ENCODE assay signal across 32 cellular contexts in genomic region chr20:61343934-61344333, GRCh38.
"Had no signal": no experiment of that assay in that cellular context is flagged by ENCODE, and none has a peak within 500 bp of the region (broad histone marks: within the 10 kb centered on the region; RNA-seq: fewer than 3 reads in every experiment).

No MANE protein-coding gene starts in this region.

- H3K36me3 Mint-ChIP-seq: activated CD4-positive, alpha-beta memory T cell treated with anti-CD3 and anti-CD28 coated beads for 36 hours; activated CD8-positive, alpha-beta memory T cell treated with anti-CD3 and anti-CD28 coated beads, Interleukin-2, amount 10 ng/mL, durations not matched to agents 7 days and 5 days; activated naive CD4-positive, alpha-beta T cell treated with anti-CD3 and anti-CD28 coated beads, Interleukin-2, amount 10 ng/mL, durations not matched to agents 7 days and 5 days; activated naive CD4-positive, alpha-beta T cell treated with anti-CD3 and anti-CD28 coated beads, Interleukin-2, amount 50 U/mL, for 72 hours; activated naive CD8-positive, alpha-beta T cell treated with anti-CD3 and anti-CD28 coated beads, Interleukin-2, amount 10 ng/mL, durations not matched to agents 7 days and 5 days had no signal

- H3K27me3 Mint-ChIP-seq: activated CD4-positive, alpha-beta T cell treated with anti-CD3 and anti-CD28 coated beads, Interleukin-2, amount 10 ng/mL, durations not matched to agents 24 days and 14 days; activated CD8-positive, alpha-beta memory T cell treated with anti-CD3 and anti-CD28 coated beads, Interleukin-2, amount 10 ng/mL, durations not matched to agents 7 days and 5 days; activated naive CD4-positive, alpha-beta T cell treated with anti-CD3 and anti-CD28 coated beads, Interleukin-2, amount 10 ng/mL, durations not matched to agents 7 days and 5 days; activated naive CD8-positive, alpha-beta T cell treated with anti-CD3 and anti-CD28 coated beads, Interleukin-2, amount 10 ng/mL, durations not matched to agents 7 days and 5 days; brain had no signal

- H3K27ac ChIP-seq: ascending aorta, breast epithelium, cardiac muscle cell, esophagus muscularis mucosa, foreskin keratinocyte, gastrocnemius medialis, heart right ventricle had no signal

- H3K9me3 Mint-ChIP-seq: activated CD4-positive, alpha-beta memory T cell treated with anti-CD3 and anti-CD28 coated beads for 36 hours; activated CD4-positive, alpha-beta T cell treated with anti-CD3 and anti-CD28 coated beads, Interleukin-2, amount 10 ng/mL, durations not matched to agents 24 days and 14 days; activated naive CD4-positive, alpha-beta T cell treated with anti-CD3 and anti-CD28 coated beads, Interleukin-2, amount 50 U/mL, for 72 hours; activated T-helper 1 cell treated with anti-CD3 and anti-CD28 coated beads, Interleukin-12 subunit alpha, Interleukin-12 subunit beta, Interleukin-2, Interleukin-4 antibody, amounts not matched to agents 30 ng/mL and 10 ng/mL and 1 ng/mL, durations not matched to agents 14 hours and 24 hours and 36 hours; activated T-helper 2 cell treated with anti-CD3 and anti-CD28 coated beads, Interferon-gamma antibody, Interleukin-2, Interleukin-4, amounts not matched to agents 10 μg/mL and 5 μg/mL and 100 μg/mL, durations not matched to agents 14 hours and 24 hours and 36 hours; effector memory CD8-positive, alpha-beta T cell had no signal

- H3K4me3 Mint-ChIP-seq: activated CD4-positive, alpha-beta memory T cell treated with anti-CD3 and anti-CD28 coated beads for 36 hours; activated CD4-positive, alpha-beta T cell treated with anti-CD3 and anti-CD28 coated beads for 36 hours; activated CD4-positive, alpha-beta T cell treated with anti-CD3 and anti-CD28 coated beads, Interleukin-2, amount 10 ng/mL, durations not matched to agents 24 days and 14 days; activated CD8-positive, alpha-beta memory T cell treated with anti-CD3 and anti-CD28 coated beads, Interleukin-2, amount 10 ng/mL, durations not matched to agents 7 days and 5 days; activated CD8-positive, alpha-beta T cell treated with anti-CD3 and anti-CD28 coated beads, Interleukin-2, amount 10 ng/mL, durations not matched to agents 7 days and 5 days; activated naive CD4-positive, alpha-beta T cell treated with anti-CD3 and anti-CD28 coated beads, Interleukin-2, amount 10 ng/mL, durations not matched to agents 7 days and 5 days; activated naive CD8-positive, alpha-beta T cell treated with anti-CD3 and anti-CD28 coated beads, Interleukin-2, amount 10 ng/mL, durations not matched to agents 7 days and 5 days; activated T-helper 1 cell treated with anti-CD3 and anti-CD28 coated beads, Interleukin-12 subunit alpha, Interleukin-12 subunit beta, Interleukin-2, Interleukin-4 antibody, amounts not matched to agents 30 ng/mL and 10 ng/mL and 1 ng/mL, durations not matched to agents 14 hours and 24 hours and 36 hours; brain; central memory CD8-positive, alpha-beta T cell; effector memory CD8-positive, alpha-beta T cell had no signal

- H3K4me1 ChIP-seq: ascending aorta, breast epithelium, esophagus muscularis mucosa, foreskin keratinocyte, gastrocnemius medialis, heart right ventricle had no signal

- H3K4me3 ChIP-seq: ascending aorta, breast epithelium, cardiac muscle cell, esophagus muscularis mucosa, gastrocnemius medialis, heart right ventricle had no signal

- H3K36me3 ChIP-seq: ascending aorta, breast epithelium, cardiac muscle cell, esophagus muscularis mucosa, gastrocnemius medialis, heart right ventricle had no signal

- DNase-seq: activated CD4-positive, alpha-beta memory T cell treated with anti-CD3 and anti-CD28 coated beads for 36 hours; activated CD4-positive, alpha-beta T cell treated with anti-CD3 and anti-CD28 coated beads for 36 hours; activated CD4-positive, alpha-beta T cell treated with anti-CD3 and anti-CD28 coated beads, Interleukin-2, amount 10 ng/mL, durations not matched to agents 24 days and 14 days; activated CD4-positive, CD25-positive, alpha-beta regulatory T cell; activated CD4-positive, CD25-positive, alpha-beta regulatory T cell treated with anti-CD3 and anti-CD28 coated beads, Interleukin-2, amount 50 U/mL, for 72 hours; activated CD8-positive, alpha-beta memory T cell treated with anti-CD3 and anti-CD28 coated beads, Interleukin-2, amount 10 ng/mL, durations not matched to agents 7 days and 5 days; activated CD8-positive, alpha-beta memory T cell treated with anti-CD3 and anti-CD28 coated beads, Interleukin-2, amount 50 U/mL, for 4 hours; activated CD8-positive, alpha-beta T cell treated with anti-CD3 and anti-CD28 coated beads, Interleukin-2, amount 10 ng/mL, durations not matched to agents 7 days and 5 days; activated effector memory CD4-positive, alpha-beta T cell treated with anti-CD3 and anti-CD28 coated beads, Interleukin-2, amount 50 U/mL, for 16 hours; activated naive CD4-positive, alpha-beta T cell treated with anti-CD3 and anti-CD28 coated beads, Interleukin-2, amount 10 ng/mL, durations not matched to agents 7 days and 5 days; activated naive CD8-positive, alpha-beta T cell treated with anti-CD3 and anti-CD28 coated beads, Interleukin-2, amount 10 ng/mL, durations not matched to agents 7 days and 5 days; activated T-cell treated with anti-CD3 and anti-CD28 coated beads, Interleukin-2, amount 50 U/mL, for 1 hour; activated T-cell treated with anti-CD3 and anti-CD28 coated beads, Interleukin-2, amount 50 U/mL, for 48 hours; cortex of kidney; dermis blood vessel endothelial cell; effector CD4-positive, alpha-beta T cell; effector memory CD8-positive, alpha-beta T cell; erythroblast; foreskin keratinocyte; gastrocnemius medialis; glutamatergic neuron; heart right ventricle; T-helper 2 cell had no signal

- H3K4me1 Mint-ChIP-seq: activated CD4-positive, alpha-beta T cell treated with anti-CD3 and anti-CD28 coated beads for 36 hours; activated CD4-positive, alpha-beta T cell treated with anti-CD3 and anti-CD28 coated beads, Interleukin-2, amount 10 ng/mL, durations not matched to agents 24 days and 14 days; activated CD8-positive, alpha-beta memory T cell treated with anti-CD3 and anti-CD28 coated beads, Interleukin-2, amount 10 ng/mL, durations not matched to agents 7 days and 5 days; activated naive CD4-positive, alpha-beta T cell treated with anti-CD3 and anti-CD28 coated beads, Interleukin-2, amount 10 ng/mL, durations not matched to agents 7 days and 5 days; activated naive CD8-positive, alpha-beta T cell treated with anti-CD3 and anti-CD28 coated beads, Interleukin-2, amount 10 ng/mL, durations not matched to agents 7 days and 5 days; central memory CD8-positive, alpha-beta T cell had no signal

- H3K9me3 ChIP-seq: ascending aorta, breast epithelium, esophagus muscularis mucosa, gastrocnemius medialis, heart right ventricle had no signal

- H3K27me3 ChIP-seq: ascending aorta, cardiac muscle cell, foreskin keratinocyte, gastrocnemius medialis had no signal

- ATAC-seq: activated CD4-positive, alpha-beta T cell treated with anti-CD3 and anti-CD28 coated beads for 36 hours; activated CD8-positive, alpha-beta memory T cell treated with anti-CD3 and anti-CD28 coated beads, Interleukin-2, amount 10 ng/mL, durations not matched to agents 7 days and 5 days; activated CD8-positive, alpha-beta T cell treated with anti-CD3 and anti-CD28 coated beads, Interleukin-2, amount 10 ng/mL, durations not matched to agents 7 days and 5 days; activated naive CD4-positive, alpha-beta T cell treated with anti-CD3 and anti-CD28 coated beads, Interleukin-2, amount 50 U/mL, for 72 hours; effector memory CD8-positive, alpha-beta T cell; foreskin keratinocyte; gastrocnemius medialis; heart right ventricle had no signal

- H3K27ac Mint-ChIP-seq: activated CD4-positive, alpha-beta memory T cell treated with anti-CD3 and anti-CD28 coated beads for 36 hours; activated CD4-positive, alpha-beta T cell treated with anti-CD3 and anti-CD28 coated beads for 36 hours; activated CD4-positive, alpha-beta T cell treated with anti-CD3 and anti-CD28 coated beads, Interleukin-2, amount 10 ng/mL, durations not matched to agents 24 days and 14 days; activated CD8-positive, alpha-beta memory T cell treated with anti-CD3 and anti-CD28 coated beads, Interleukin-2, amount 10 ng/mL, durations not matched to agents 7 days and 5 days; activated CD8-positive, alpha-beta T cell treated with anti-CD3 and anti-CD28 coated beads, Interleukin-2, amount 10 ng/mL, durations not matched to agents 7 days and 5 days; activated naive CD4-positive, alpha-beta T cell treated with anti-CD3 and anti-CD28 coated beads, Interleukin-2, amount 10 ng/mL, durations not matched to agents 7 days and 5 days; activated naive CD4-positive, alpha-beta T cell treated with anti-CD3 and anti-CD28 coated beads, Interleukin-2, amount 50 U/mL, for 72 hours; activated naive CD8-positive, alpha-beta T cell treated with anti-CD3 and anti-CD28 coated beads, Interleukin-2, amount 10 ng/mL, durations not matched to agents 7 days and 5 days; activated T-helper 1 cell treated with anti-CD3 and anti-CD28 coated beads, Interleukin-12 subunit alpha, Interleukin-12 subunit beta, Interleukin-2, Interleukin-4 antibody, amounts not matched to agents 30 ng/mL and 10 ng/mL and 1 ng/mL, durations not matched to agents 14 hours and 24 hours and 36 hours; activated T-helper 2 cell treated with anti-CD3 and anti-CD28 coated beads, Interferon-gamma antibody, Interleukin-2, Interleukin-4, amounts not matched to agents 10 μg/mL and 5 μg/mL and 100 μg/mL, durations not matched to agents 14 hours and 24 hours and 36 hours; effector memory CD8-positive, alpha-beta T cell had no signal
